Comparison of ENCODE assay signal across 1 cellular context in genomic region chr11:12793506-12793905, GRCh38.
TF ChIP-seq lines count a peak whose summit lies in the region.

No MANE protein-coding gene starts in this region.

TF ChIP-seq in WTC11, 78 proteins besides CTCF, POLR2A, EP300 and RAD21 (continued from another document):
- TF ChIP-seq ATF2 (CRISPR knock-in tag; IDR thresholded peaks at IDR 0.05; ENCODE audit: borderline replicate concordance, low read depth) (no peak), ESRRA (CRISPR knock-in tag; IDR thresholded peaks at IDR 0.05; ENCODE audit: borderline replicate concordance) (no peak), MYBL2 (CRISPR knock-in tag; IDR thresholded peaks at IDR 0.05) (no peak)
